In genomic region chr12:3030821-3031415, GRCh38 we compare ENCODE assay signal across 19 cellular contexts. TPM values are rescaled to one million over a fixed set of nuclear protein-coding genes. Genes with fewer than 3 reads are reported as not detected.
DNase-seq lines count a peak whose midpoint lies in the region; ATAC-seq, FAIRE-seq and TF ChIP-seq lines count a peak whose summit lies in the region.
"Had no signal": no experiment of that assay in that cellular context is flagged by ENCODE, and none has a peak within 500 bp of the region (broad histone marks: within the 10 kb centered on the region; RNA-seq: fewer than 3 reads in every experiment).

No MANE protein-coding gene starts in this region.

- in situ Hi-C loops in HepG2 (cut with HindIII; ENCODE audit: extremely low pct_ligation_motif_present, low pct_unique_long_range_greater_than_20kb), result loop anchor here (10.0 kb wide), 1 partner anchor 146 kb away; no protein-coding TSS in a partner anchor

- POLR2A ChIA-PET in HepG2 (lab: Yijun Ruan, JAX), result no interaction called here

- FAIRE-seq in HepG2 (lab: Jason Lieb, UNC), result no peak
- FAIRE-seq in kidney (lab: Jason Lieb, UNC), result no peak
- FAIRE-seq: G401.6, RCC 7860 had no signal

- H3K9me3 ChIP-seq in HepG2 (ENCODE audit: low read length) (no peaks in the 10 kb centered on the region), right lobe of liver (no peaks in the 10 kb centered on the region), osteoblast (ENCODE audit: low read depth, low read length) (no peaks in the 10 kb centered on the region), kidney (ENCODE audit: control insufficient read depth in 1 of 2, low read length in 2 of 2) (no peaks in the 10 kb centered on the region)
- H3K9me3 ChIP-seq: Caco-2, HAP-1 had no signal

- TF ChIP-seq CTCF in HepG2 (CRISPR knock-in tag; IDR thresholded peaks at IDR 0.05) (no peak), right lobe of liver (IDR thresholded peaks at IDR 0.05) (no peak), osteoblast (IDR thresholded peaks at IDR 0.05; ENCODE audit: extremely low read depth, low read depth, low read length) (no peak), kidney (IDR thresholded peaks at IDR 0.05; ENCODE audit: borderline replicate concordance, extremely low read depth, insufficient read depth) (no peak)

- TF ChIP-seq EP300 in HepG2 (IDR thresholded peaks at IDR 0.05; ENCODE audit: low read depth in 2 of 2, low read length in 2 of 2) (no peak), HepG2 (CRISPR knock-in tag; IDR thresholded peaks at IDR 0.05; ENCODE audit: borderline replicate concordance) (no peak)

- H3K79me2 ChIP-seq in HepG2 (ENCODE audit: insufficient read depth, low read length) (no peaks in the 10 kb centered on the region), osteoblast (ENCODE audit: insufficient read depth, low read length) (no peaks in the 10 kb centered on the region)

- H2AFZ ChIP-seq in HepG2 (ENCODE audit: low read length) (no peak overlapping the region), osteoblast (ENCODE audit: low read length) (no peak overlapping the region)

- H3K4me1 ChIP-seq in HepG2 (ENCODE audit: insufficient read depth, low read length) (no peaks in the 10 kb centered on the region), right lobe of liver (no peaks in the 10 kb centered on the region), osteoblast (ENCODE audit: insufficient read depth, low read length) (peaks cover 10% of the 10 kb centered on the region), kidney (ENCODE audit: control insufficient read depth in 1 of 2, insufficient read depth in 1 of 2, low read depth in 1 of 2, low read length in 2 of 2) (peaks cover 0 to 7% of the 10 kb centered on the region in 2 donors)
- H3K4me1 ChIP-seq: Caco-2 had no signal

- no peak for TF ChIP-seq RAD21 in HepG2 (CRISPR knock-in tag; IDR thresholded peaks at IDR 0.05)

- H3K4me3 ChIP-seq in HepG2 (replicated peaks in 1 of 3; ENCODE audit: insufficient read depth in 1 of 3, low read depth in 2 of 3, low read length in 3 of 3) (no peak overlapping the region), right lobe of liver (no peak overlapping the region), osteoblast (ENCODE audit: insufficient read depth, low read length) (no peak overlapping the region), kidney (ENCODE audit: low read length in 2 of 2) (no peak overlapping the region)
- H3K4me3 ChIP-seq: HAP-1 had no signal

- TF ChIP-seq POLR2A in HepG2 (IDR thresholded peaks at IDR 0.05; ENCODE audit: insufficient read depth in 1 of 2, low read depth in 2 of 2, low read length in 2 of 2) (no peak), right lobe of liver (IDR thresholded peaks at IDR 0.05) (no peak)

- 96% methylated on average over 7 of the region's 20 CpGs for WGBS in HepG2 (ENCODE audit: low lambda C conversion rate)
- WGBS in right lobe of liver (ENCODE audit: insufficient coverage, low coverage, low lambda C conversion rate, missing lambda C conversion rate), result 75% methylated on average over 6 of the region's 20 CpGs

- BruUV-seq in HepG2 (replicated peaks; lab: Mats Ljungman, UMichigan), result no TSS peak

- H3K27me3 ChIP-seq in HepG2 (ENCODE audit: control insufficient read depth in 1 of 2, insufficient read depth in 2 of 2, low read length in 2 of 2) (no peaks in the 10 kb centered on the region), right lobe of liver (no peaks in the 10 kb centered on the region), osteoblast (ENCODE audit: insufficient read depth, low read length) (no peaks in the 10 kb centered on the region)

- H3K36me3 ChIP-seq in HepG2 (replicated peaks in 1 of 2; ENCODE audit: control insufficient read depth in 1 of 2, insufficient read depth in 2 of 2, low read length in 2 of 2) (peaks cover 34 to 68% of the 10 kb centered on the region in 2 experiments), right lobe of liver (no peaks in the 10 kb centered on the region), osteoblast (ENCODE audit: insufficient read depth, low read length) (peaks cover 33% of the 10 kb centered on the region), kidney (ENCODE audit: control insufficient read depth in 1 of 2, insufficient read depth in 2 of 2, low read length in 2 of 2) (no peaks in the 10 kb centered on the region)

- H3K4me2 ChIP-seq in HepG2 (ENCODE audit: low read depth, low read length) (no peak overlapping the region), osteoblast (ENCODE audit: insufficient read depth, low read length) (no peak overlapping the region)

- ATAC-seq in HepG2, result no peak
- no peak for ATAC-seq in right lobe of liver

- H4K20me1 ChIP-seq in HepG2 (ENCODE audit: insufficient read depth, low read length) (peaks cover 3% of the 10 kb centered on the region; the same call in 1 of the 2 replicates), osteoblast (ENCODE audit: insufficient read depth, low read length) (peaks cover 2% of the 10 kb centered on the region)

- CTCF ChIA-PET in HepG2 (lab: Yijun Ruan, JAX; ENCODE audit: low intra/inter-chr PET ratio, low total read pairs), result no interaction called here

- H3K9ac ChIP-seq in HepG2 (ENCODE audit: insufficient read depth, low read depth, low read length) (no peak overlapping the region), kidney (ENCODE audit: low read length in 2 of 2) (no peak overlapping the region)

- DNase-seq in HepG2 (ENCODE audit: low spot score), result no peak
- no peak for DNase-seq in right lobe of liver
- DNase-seq in left kidney (ENCODE audit: low read depth, low spot score), result peak; percentile 68
- DNase-seq in osteoblast (ENCODE audit: insufficient read length, low spot score, missing footprints), result peak; percentile 87
- DNase-seq in anterior cingulate cortex (lab: John Stamatoyannopoulos, UW), result no peak
- no peak for DNase-seq in 8988T
- no peak for DNase-seq in kidney
- no peak for DNase-seq in T-helper 9 cell
- DNase-seq: Caco-2; CD4-positive, CD25-positive, alpha-beta regulatory T cell; KBM-7; MV-4-11; NCI-H1694 treated with DMSO at 0.1 percent for 48 hours; NCI-H510A treated with DMSO at 0.1 percent for 48 hours; NCI-H774; SHP77 had no signal

- no peak overlapping the region for H3K27ac ChIP-seq in HepG2 (ENCODE audit: extremely low read length, insufficient read depth, low read length)
- H3K27ac ChIP-seq in right lobe of liver, result no peak overlapping the region
- peak overlapping the region; percentile 45 for H3K27ac ChIP-seq in osteoblast (ENCODE audit: low read depth, low read length)
- H3K27ac ChIP-seq in kidney (ENCODE audit: low read depth in 2 of 2, low read length in 2 of 2), result no peak overlapping the region

- intact Hi-C loops in HepG2 (cut with micrococcal nuclease; ENCODE audit: unreplicated experiment), result loop anchor here (5.0 kb wide), 1 partner anchor 69 kb away; no protein-coding TSS in a partner anchor
- intact Hi-C loops in right lobe of liver (cut with DNase I), result no loop called here
- intact Hi-C loops in kidney (cut with DNase I), result loop anchor here (10.0 kb wide), 1 partner anchor 176 kb away; the partner anchor contains the start of gene TEX52

TF ChIP-seq in HepG2, 621 proteins besides CTCF, POLR2A, EP300 and RAD21:
- TF ChIP-seq ZNF354B (CRISPR knock-in tag; IDR thresholded peaks at IDR 0.05) (no peak), TOPORS (CRISPR knock-in tag; IDR thresholded peaks at IDR 0.05) (no peak), AGO2 (optimal IDR thresholded peaks at IDR 0.05; ENCODE audit: low read depth, low read length) (peak; percentile 55)

RNA-seq across cellular contexts. Expression of gene TSPAN9, which starts 46.3 kb away (rescaled TPM):
- total RNA-seq in HepG2 (2016; rRNA removed; fragmentation: Illumina TruSeq; extraction: Trizol), result 11.6 and 18.1 TPM in 2 replicates
- 2.5 and 3.1 TPM in 2 replicates for total RNA-seq in HepG2 (2016; cell fraction: cytosol; rRNA removed; fragmentation: Illumina TruSeq; extraction: Trizol; ENCODE audit: low read depth)
- 9.6 and 21.5 TPM in 2 replicates for total RNA-seq in HepG2 (2016; cell fraction: insoluble cytoplasmic fraction; rRNA removed; fragmentation: Illumina TruSeq; extraction: Trizol)
- total RNA-seq in HepG2 (2016; cell fraction: membrane; rRNA removed; fragmentation: Illumina TruSeq; extraction: Trizol), result 4.4 and 4.6 TPM in 2 replicates
- 16.9 and 19.5 TPM in 2 replicates for total RNA-seq in HepG2 (2016; cell fraction: nucleus; rRNA removed; fragmentation: Illumina TruSeq; extraction: Trizol)
- 42.3 and 58.2 TPM in 2 replicates for polyA plus RNA-seq in HepG2 (2011; rRNA removed)
- 38.6 and 41.6 TPM in 2 replicates for polyA plus RNA-seq in HepG2 (2011; cell fraction: cytosol; rRNA removed)
- polyA plus RNA-seq in HepG2 (2011; cell fraction: nucleus; rRNA removed), result 55.3 and 55.7 TPM in 2 replicates
- 27.2 and 58.7 TPM in 2 replicates for polyA plus RNA-seq in HepG2 (2012)
- 2.2 and 3.0 TPM in 2 replicates for polyA plus RNA-seq in HepG2 (2016; cell fraction: cytosol; fragmentation: Illumina TruSeq; extraction: Trizol; ENCODE audit: low read depth)
- polyA plus RNA-seq in HepG2 (2016; cell fraction: insoluble cytoplasmic fraction; fragmentation: Illumina TruSeq; extraction: Trizol; ENCODE audit: low read depth), result 9.6 and 13.8 TPM in 2 replicates
- 4.1 TPM in 2 replicates for polyA plus RNA-seq in HepG2 (2016; cell fraction: membrane; fragmentation: Illumina TruSeq; extraction: Trizol; ENCODE audit: low read depth)
- polyA plus RNA-seq in HepG2 (2016; cell fraction: nucleus; fragmentation: Illumina TruSeq; extraction: Trizol; ENCODE audit: insufficient read depth, low read depth), result 31.0 and 34.1 TPM in 2 replicates
- polyA minus RNA-seq in HepG2 (2011; rRNA and poly(A)+ RNA removed; ENCODE audit: low replicate concordance), result 9.4 and 96.3 TPM in 2 replicates
- 25.1 and 32.3 TPM in 2 replicates for polyA minus RNA-seq in HepG2 (2011; cell fraction: cytosol; rRNA and poly(A)+ RNA removed)
- polyA minus RNA-seq in HepG2 (2011; cell fraction: nucleus; rRNA and poly(A)+ RNA removed), result 27.2 and 29.7 TPM in 2 replicates
- total RNA-seq in right lobe of liver, result 10 to 100 TPM; 23.7 to 53.2 (median 39.8) TPM
- 12.1 and 13.0 TPM in 2 replicates for total RNA-seq in osteoblast
- 81.6 TPM for total RNA-seq in kidney
- 62.4 TPM for polyA plus RNA-seq in kidney (ENCODE audit: insufficient read depth, low read depth, low replicate concordance)

Comparison
In these comparisons a context has a peak if more than half of its experiments do, and no peak if none do; other contexts are left out.
1. intact Hi-C loops: an anchor here in HepG2 (5.0 kb wide) and kidney (10.0 kb wide); none called in right lobe of liver.
2. DNase-seq: peak in left kidney (single experiment) and osteoblast (single experiment); none in HepG2 (single experiment), right lobe of liver (0 of 3), anterior cingulate cortex (0 of 58), 8988T (single experiment), kidney (single experiment) and T-helper 9 cell (single experiment).